ENCODE assay signal across 18 cellular contexts in genomic region chr15:99340347-99340746, GRCh38.
"Had no signal": no experiment of that assay in that cellular context is flagged by ENCODE, and none has a peak within 500 bp of the region (broad histone marks: within the 10 kb centered on the region; RNA-seq: fewer than 3 reads in every experiment).

No MANE protein-coding gene starts in this region.

- H2AFZ ChIP-seq: parathyroid adenoma had no signal

- H3K4me1 ChIP-seq: foreskin keratinocyte, left lung had no signal

- H3K79me2 ChIP-seq: parathyroid adenoma had no signal

- H3K36me3 Mint-ChIP-seq: WTC11 had no signal

- H3K9me3 ChIP-seq: esophagus squamous epithelium, left lung, stomach had no signal

- H3K27ac Mint-ChIP-seq: activated CD4-positive, alpha-beta T cell treated with anti-CD3 and anti-CD28 coated beads for 36 hours; activated naive CD8-positive, alpha-beta T cell; activated T-helper 1 cell treated with anti-CD3 and anti-CD28 coated beads, Interleukin-12 subunit alpha, Interleukin-12 subunit beta, Interleukin-2, Interleukin-4 antibody, amounts not matched to agents 30 ng/mL and 10 ng/mL and 1 ng/mL, durations not matched to agents 14 hours and 24 hours and 36 hours; effector memory CD8-positive, alpha-beta T cell; T-helper 2 cell treated with Interferon-gamma antibody and Interleukin-4, amounts not matched to agents 5 μg/mL and 100 μg/mL, for 36 hours; WTC11 had no signal

- H3K4me3 ChIP-seq: esophagus squamous epithelium, left lung, stomach had no signal

- H3K27ac ChIP-seq: foreskin keratinocyte, left lung, stomach had no signal

- H3K9me3 Mint-ChIP-seq: activated T-helper 1 cell treated with anti-CD3 and anti-CD28 coated beads, Interleukin-12 subunit alpha, Interleukin-12 subunit beta, Interleukin-2, Interleukin-4 antibody, amounts not matched to agents 30 ng/mL and 10 ng/mL and 1 ng/mL, durations not matched to agents 14 hours and 24 hours and 36 hours; effector memory CD8-positive, alpha-beta T cell; T-helper 2 cell treated with Interferon-gamma antibody and Interleukin-4, amounts not matched to agents 5 μg/mL and 100 μg/mL, for 36 hours; WTC11 had no signal

- H3K27me3 ChIP-seq: esophagus squamous epithelium, foreskin keratinocyte, left lung, stomach had no signal

- ATAC-seq: activated CD4-positive, alpha-beta T cell treated with anti-CD3 and anti-CD28 coated beads for 36 hours; effector memory CD8-positive, alpha-beta T cell; foreskin keratinocyte; left lung; WTC11 had no signal

- H3K27me3 Mint-ChIP-seq: activated CD4-positive, alpha-beta T cell treated with anti-CD3 and anti-CD28 coated beads for 36 hours; activated naive CD8-positive, alpha-beta T cell; effector memory CD8-positive, alpha-beta T cell had no signal

- H3K36me3 ChIP-seq: left lung had no signal

- DNase-seq: activated CD4-positive, alpha-beta T cell treated with anti-CD3 and anti-CD28 coated beads for 36 hours; activated CD4-positive, alpha-beta T cell treated with anti-CD3 and anti-CD28 coated beads, Interleukin-2, amount 50 U/mL, for 48 hours; activated gamma-delta T cell treated with Interleukin-2 at 50 U/mL for 16 hours; effector memory CD8-positive, alpha-beta T cell; esophagus squamous epithelium; glutamatergic neuron; left lung; mammary epithelial cell; retina; stimulated activated CD4-positive, alpha-beta T cell treated with anti-CD3 and anti-CD28 coated beads, Interleukin-15, amount 100 ng/mL, for 24 hours; stimulated activated CD4-positive, alpha-beta T cell treated with anti-CD3 and anti-CD28 coated beads, Interleukin-2, amount 100 ng/mL, for 48 hours; stomach had no signal

- H3K4me3 Mint-ChIP-seq: activated CD4-positive, alpha-beta T cell treated with anti-CD3 and anti-CD28 coated beads for 36 hours; activated naive CD8-positive, alpha-beta T cell; activated T-helper 1 cell treated with anti-CD3 and anti-CD28 coated beads, Interleukin-12 subunit alpha, Interleukin-12 subunit beta, Interleukin-2, Interleukin-4 antibody, amounts not matched to agents 30 ng/mL and 10 ng/mL and 1 ng/mL, durations not matched to agents 14 hours and 24 hours and 36 hours; effector memory CD8-positive, alpha-beta T cell; T-helper 2 cell treated with Interferon-gamma antibody and Interleukin-4, amounts not matched to agents 5 μg/mL and 100 μg/mL, for 36 hours; WTC11 had no signal

- H3K4me1 Mint-ChIP-seq: WTC11 had no signal
